ENCODE assay signal across 16 cellular contexts in the genomic region with DNA sequence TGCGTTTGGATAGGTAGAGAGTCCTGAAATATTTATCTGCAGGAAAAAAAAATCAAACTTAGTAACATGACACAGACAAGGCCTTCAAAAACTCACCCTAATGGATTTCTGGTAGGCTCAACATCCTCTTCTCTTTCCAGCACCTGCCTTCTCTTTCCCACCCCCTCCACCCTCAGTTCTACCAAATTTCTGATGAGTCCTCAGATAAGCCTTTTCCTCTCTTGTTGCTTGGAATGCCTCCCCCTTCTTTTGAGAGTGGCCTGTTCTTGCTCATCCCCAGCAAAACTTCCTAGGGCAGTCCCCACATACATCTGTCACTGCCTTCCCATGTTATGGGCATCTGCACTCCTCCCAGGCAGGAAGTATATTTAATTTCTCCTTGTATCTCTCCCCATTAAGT. TPM values are rescaled to one million over a fixed set of nuclear protein-coding genes. Genes with fewer than 3 reads are reported as not detected.
DNase-seq lines count a peak whose midpoint lies in the region; ATAC-seq, FAIRE-seq and TF ChIP-seq lines count a peak whose summit lies in the region.
"Had no signal": no experiment of that assay in that cellular context is flagged by ENCODE, and none has a peak within 500 bp of the region (broad histone marks: within the 10 kb centered on the region; RNA-seq: fewer than 3 reads in every experiment).

No MANE protein-coding gene starts in this region.

- H3K9me3 ChIP-seq in HepG2 (ENCODE audit: low read length), result no peaks in the 10 kb centered on the region
- peaks cover 0 to 3% (median 0%) of the 10 kb centered on the region in 4 donors for H3K9me3 ChIP-seq in right lobe of liver
- H3K9me3 ChIP-seq in endodermal cell (ENCODE audit: control insufficient read depth, low read length), result peaks cover 7% of the 10 kb centered on the region
- H3K9me3 ChIP-seq: Caco-2 had no signal

- ATAC-seq in HepG2, result peak; percentile 21; the same call in 1 of the 3 replicates
- ATAC-seq in right lobe of liver, result no peak
- peak; percentile 16 for ATAC-seq in HG02588 (IDR thresholded peaks at IDR 0.05; ENCODE audit: unreplicated experiment)
- ATAC-seq in naive thymus-derived CD8-positive, alpha-beta T cell, result no peak

- no peaks in the 10 kb centered on the region for H4K20me1 ChIP-seq in HepG2 (ENCODE audit: insufficient read depth, low read length)

- no peak for TF ChIP-seq RAD21 in HepG2 (CRISPR knock-in tag; IDR thresholded peaks at IDR 0.05)

- CTCF ChIA-PET in HepG2 (lab: Yijun Ruan, JAX; ENCODE audit: low intra/inter-chr PET ratio, low total read pairs), result no interaction called here

- H3K36me3 ChIP-seq in HepG2 (replicated peaks in 1 of 2; ENCODE audit: control insufficient read depth in 1 of 2, insufficient read depth in 2 of 2, low read length in 2 of 2), result no peaks in the 10 kb centered on the region
- H3K36me3 ChIP-seq in right lobe of liver, result no peaks in the 10 kb centered on the region
- no peaks in the 10 kb centered on the region for H3K36me3 ChIP-seq in endodermal cell (ENCODE audit: control insufficient read depth, insufficient read depth, low read length)

- H2AFZ ChIP-seq in HepG2 (ENCODE audit: low read length), result no peak overlapping the region
- H2AFZ ChIP-seq: parathyroid adenoma had no signal

- no peak overlapping the region for H3K4me3 ChIP-seq in HepG2 (replicated peaks in 1 of 3; ENCODE audit: insufficient read depth in 1 of 3, low read depth in 2 of 3, low read length in 3 of 3)
- H3K4me3 ChIP-seq in right lobe of liver, result no peak overlapping the region
- H3K4me3 ChIP-seq in endodermal cell (ENCODE audit: low read length), result no peak overlapping the region

- peak overlapping the region; percentile 56 for H3K4me2 ChIP-seq in HepG2 (ENCODE audit: low read depth, low read length)

- POLR2A ChIA-PET in HepG2 (lab: Yijun Ruan, JAX), result no interaction called here
- POLR2A ChIA-PET in naive thymus-derived CD8-positive, alpha-beta T cell (lab: Charles Lee), result no interaction called here

- 29% methylated on average over 1 of the region's 1 CpG for WGBS in HepG2 (ENCODE audit: low lambda C conversion rate)
- 77% methylated on average over 1 of the region's 1 CpG for WGBS in right lobe of liver (ENCODE audit: insufficient coverage, low coverage, low lambda C conversion rate, missing lambda C conversion rate)
- WGBS in endodermal cell (ENCODE audit: insufficient coverage in 1 of 2, insufficient read length in 1 of 2), 2 experiments, result 60% methylated on average over 1 of the region's 1 CpG; no CpG with 5 or more reads in 1 of the 2 experiments

- TF ChIP-seq CTCF in HepG2 (CRISPR knock-in tag; IDR thresholded peaks at IDR 0.05) (no peak), right lobe of liver (IDR thresholded peaks at IDR 0.05) (no peak), endodermal cell (conservative IDR thresholded peaks at IDR 0.05) (no peak)

- H3K9ac ChIP-seq in HepG2 (ENCODE audit: insufficient read depth, low read depth, low read length), result no peak overlapping the region; the same call in 1 of the 2 replicates
- H3K9ac ChIP-seq in endodermal cell (ENCODE audit: extremely low read depth, low read length, poor library complexity, severe bottlenecking), result no peak overlapping the region
- H3K9ac ChIP-seq: parathyroid adenoma had no signal

- TF ChIP-seq POLR2A in HepG2 (IDR thresholded peaks at IDR 0.05; ENCODE audit: insufficient read depth in 1 of 2, low read depth in 2 of 2, low read length in 2 of 2) (no peak), right lobe of liver (IDR thresholded peaks at IDR 0.05) (no peak)

- DNase-seq in HepG2 (ENCODE audit: low spot score), result no peak
- DNase-seq in right lobe of liver, result no peak
- DNase-seq in endodermal cell, result no peak
- no peak for DNase-seq in naive thymus-derived CD8-positive, alpha-beta T cell
- DNase-seq in RKO (ENCODE audit: low spot score), result no peak
- DNase-seq in NCI-H1694 treated with DMSO at 0.1 percent for 48 hours (lab: John Stamatoyannopoulos, UW), result no peak
- DNase-seq: activated CD4-positive, alpha-beta T cell treated with anti-CD3 and anti-CD28 coated beads for 48 hours; activated effector memory CD4-positive, alpha-beta T cell treated with Interleukin-2 at 50 U/mL for 16 hours; Caco-2; effector CD8-positive, alpha-beta T cell; foreskin fibroblast; NCI-H226 had no signal

- H3K36me3 Mint-ChIP-seq in IgD-negative memory B cell, result no peaks in the 10 kb centered on the region
- H3K36me3 Mint-ChIP-seq in endodermal cell (ENCODE audit: low read depth), result no peaks in the 10 kb centered on the region
- no peaks in the 10 kb centered on the region for H3K36me3 Mint-ChIP-seq in naive thymus-derived CD8-positive, alpha-beta T cell
- H3K36me3 Mint-ChIP-seq: brain had no signal

- H3K27ac ChIP-seq in HepG2 (ENCODE audit: extremely low read length, insufficient read depth, low read length), result no peak overlapping the region
- no peak overlapping the region for H3K27ac ChIP-seq in right lobe of liver
- H3K27ac ChIP-seq in endodermal cell (ENCODE audit: low read depth, low read length), result no peak overlapping the region
- H3K27ac ChIP-seq: parathyroid adenoma had no signal

- H3K4me1 ChIP-seq in HepG2 (ENCODE audit: insufficient read depth, low read length) (peaks cover 23% of the 10 kb centered on the region), right lobe of liver (peaks cover 0 to 7% (median 1%) of the 10 kb centered on the region in 4 donors), endodermal cell (ENCODE audit: control insufficient read depth, insufficient read depth, low read length) (no peaks in the 10 kb centered on the region)
- H3K4me1 ChIP-seq: parathyroid adenoma had no signal

- peak overlapping the region; percentile 51 to 93 (median 78) for H3K27ac Mint-ChIP-seq in IgD-negative memory B cell
- no peak overlapping the region for H3K27ac Mint-ChIP-seq in endodermal cell
- H3K27ac Mint-ChIP-seq in naive thymus-derived CD8-positive, alpha-beta T cell, result peak overlapping the region in 1 of 10 donors; percentile 40
- H3K27ac Mint-ChIP-seq: brain had no signal

- H3K4me3 Mint-ChIP-seq in IgD-negative memory B cell (peak overlapping the region; percentile 1 to 87 (median 55)), endodermal cell (no peak overlapping the region)
- peak overlapping the region in 1 of 10 donors; percentile 1 for H3K4me3 Mint-ChIP-seq in naive thymus-derived CD8-positive, alpha-beta T cell

- H3K9me3 Mint-ChIP-seq in IgD-negative memory B cell (no peaks in the 10 kb centered on the region), endodermal cell (peaks cover 16% of the 10 kb centered on the region)
- H3K9me3 Mint-ChIP-seq in naive thymus-derived CD8-positive, alpha-beta T cell, result no peaks in the 10 kb centered on the region
- H3K9me3 Mint-ChIP-seq: brain had no signal

- no peaks in the 10 kb centered on the region for H3K79me2 ChIP-seq in HepG2 (ENCODE audit: insufficient read depth, low read length)
- H3K79me2 ChIP-seq: parathyroid adenoma had no signal

- no peak for FAIRE-seq in HepG2 (lab: Jason Lieb, UNC)

- in situ Hi-C loops in HepG2 (cut with HindIII; ENCODE audit: extremely low pct_ligation_motif_present, low pct_unique_long_range_greater_than_20kb), result no loop called here

- no peak for TF ChIP-seq EP300 in HepG2 (IDR thresholded peaks at IDR 0.05; ENCODE audit: low read depth in 2 of 2, low read length in 2 of 2)
- no peak for TF ChIP-seq EP300 in HepG2 (CRISPR knock-in tag; IDR thresholded peaks at IDR 0.05; ENCODE audit: borderline replicate concordance)

- peaks cover 0 to 1% of the 10 kb centered on the region in 2 experiments; a peak in 1 of 5 replicates for H3K27me3 ChIP-seq in HepG2 (ENCODE audit: control insufficient read depth in 1 of 2, insufficient read depth in 2 of 2, low read length in 2 of 2)
- no peaks in the 10 kb centered on the region for H3K27me3 ChIP-seq in right lobe of liver
- H3K27me3 ChIP-seq in endodermal cell (ENCODE audit: control insufficient read depth, insufficient read depth, low read length, poor library complexity, severe bottlenecking), result no peaks in the 10 kb centered on the region

- H3K27me3 Mint-ChIP-seq in IgD-negative memory B cell, result no peaks in the 10 kb centered on the region
- peaks cover 32% of the 10 kb centered on the region for H3K27me3 Mint-ChIP-seq in endodermal cell (ENCODE audit: insufficient read depth)
- H3K27me3 Mint-ChIP-seq in naive thymus-derived CD8-positive, alpha-beta T cell, result no peaks in the 10 kb centered on the region
- H3K27me3 Mint-ChIP-seq: brain had no signal

- intact Hi-C loops in HepG2 (cut with micrococcal nuclease; ENCODE audit: unreplicated experiment), result no loop called here
- intact Hi-C loops in right lobe of liver (cut with DNase I), result no loop called here

- peaks cover 24 to 30% (median 27%) of the 10 kb centered on the region in 3 donors for H3K4me1 Mint-ChIP-seq in IgD-negative memory B cell
- peaks cover 3% of the 10 kb centered on the region for H3K4me1 Mint-ChIP-seq in endodermal cell
- peaks cover 0 to 31% (median 0%) of the 10 kb centered on the region in 4 donors for H3K4me1 Mint-ChIP-seq in naive thymus-derived CD8-positive, alpha-beta T cell

- BruUV-seq in HepG2 (replicated peaks; lab: Mats Ljungman, UMichigan), result no TSS peak

RNA-seq across cellular contexts. Expression of a gene that starts 7.6 kb away (rescaled TPM):
- 64.4 and 76.7 TPM in 2 replicates for total RNA-seq in HepG2 (2016; rRNA removed; fragmentation: Illumina TruSeq; extraction: Trizol)
- 5.8 and 7.2 TPM in 2 replicates for total RNA-seq in HepG2 (2016; cell fraction: cytosol; rRNA removed; fragmentation: Illumina TruSeq; extraction: Trizol; ENCODE audit: low read depth)
- 58.0 and 76.5 TPM in 2 replicates for total RNA-seq in HepG2 (2016; cell fraction: insoluble cytoplasmic fraction; rRNA removed; fragmentation: Illumina TruSeq; extraction: Trizol)
- total RNA-seq in HepG2 (2016; cell fraction: membrane; rRNA removed; fragmentation: Illumina TruSeq; extraction: Trizol), result 18.3 and 23.6 TPM in 2 replicates
- total RNA-seq in HepG2 (2016; cell fraction: nucleus; rRNA removed; fragmentation: Illumina TruSeq; extraction: Trizol), result 103 and 116 TPM in 2 replicates
- polyA plus RNA-seq in HepG2 (2011; rRNA removed), result 38.2 and 38.9 TPM in 2 replicates
- polyA plus RNA-seq in HepG2 (2011; cell fraction: cytosol; rRNA removed), result 25.2 and 34.9 TPM in 2 replicates
- polyA plus RNA-seq in HepG2 (2011; cell fraction: nucleus; rRNA removed), result 20.9 and 21.1 TPM in 2 replicates
- polyA plus RNA-seq in HepG2 (2012), result 42.0 and 46.8 TPM in 2 replicates
- polyA plus RNA-seq in HepG2 (2016; cell fraction: cytosol; fragmentation: Illumina TruSeq; extraction: Trizol; ENCODE audit: low read depth), result 3.8 and 4.4 TPM in 2 replicates
- 58.6 and 66.3 TPM in 2 replicates for polyA plus RNA-seq in HepG2 (2016; cell fraction: insoluble cytoplasmic fraction; fragmentation: Illumina TruSeq; extraction: Trizol; ENCODE audit: low read depth)
- polyA plus RNA-seq in HepG2 (2016; cell fraction: membrane; fragmentation: Illumina TruSeq; extraction: Trizol; ENCODE audit: low read depth), result 12.1 and 13.5 TPM in 2 replicates
- 109 and 114 TPM in 2 replicates for polyA plus RNA-seq in HepG2 (2016; cell fraction: nucleus; fragmentation: Illumina TruSeq; extraction: Trizol; ENCODE audit: insufficient read depth, low read depth)
- polyA minus RNA-seq in HepG2 (2011; rRNA and poly(A)+ RNA removed; ENCODE audit: low replicate concordance), result 59.8 and 110 TPM in 2 replicates
- polyA minus RNA-seq in HepG2 (2011; cell fraction: cytosol; rRNA and poly(A)+ RNA removed), result 35.1 and 35.9 TPM in 2 replicates
- 43.9 and 51.8 TPM in 2 replicates for polyA minus RNA-seq in HepG2 (2011; cell fraction: nucleus; rRNA and poly(A)+ RNA removed)
- 10 to 100 TPM; 21.9 to 41.8 (median 31.4) TPM for total RNA-seq in right lobe of liver
- 82.2 TPM for polyA plus RNA-seq in IgD-negative memory B cell
- 10 to 100 TPM; 49.8 to 72.3 TPM for total RNA-seq in endodermal cell
- polyA plus RNA-seq in endodermal cell (2013, experiment 1 of 2), result 98.3 TPM
- polyA plus RNA-seq in endodermal cell (2013, experiment 2 of 2), result 96.7 TPM
- total RNA-seq in naive thymus-derived CD8-positive, alpha-beta T cell, result 100 to 1,000 TPM; 151 to 167 TPM
- 100 to 1,000 TPM in 2 of 3 donors, 10 to 100 TPM in 1; 95.8 to 123 (median 111) TPM for polyA plus RNA-seq in naive thymus-derived CD8-positive, alpha-beta T cell

Comparison
In these comparisons a context has a peak if more than half of its experiments do, and no peak if none do; other contexts are left out.
1. ATAC-seq: peak in HepG2 (single experiment) and HG02588 (single experiment); none in right lobe of liver (0 of 4) and naive thymus-derived CD8-positive, alpha-beta T cell (0 of 2).